In the genomic region with DNA sequence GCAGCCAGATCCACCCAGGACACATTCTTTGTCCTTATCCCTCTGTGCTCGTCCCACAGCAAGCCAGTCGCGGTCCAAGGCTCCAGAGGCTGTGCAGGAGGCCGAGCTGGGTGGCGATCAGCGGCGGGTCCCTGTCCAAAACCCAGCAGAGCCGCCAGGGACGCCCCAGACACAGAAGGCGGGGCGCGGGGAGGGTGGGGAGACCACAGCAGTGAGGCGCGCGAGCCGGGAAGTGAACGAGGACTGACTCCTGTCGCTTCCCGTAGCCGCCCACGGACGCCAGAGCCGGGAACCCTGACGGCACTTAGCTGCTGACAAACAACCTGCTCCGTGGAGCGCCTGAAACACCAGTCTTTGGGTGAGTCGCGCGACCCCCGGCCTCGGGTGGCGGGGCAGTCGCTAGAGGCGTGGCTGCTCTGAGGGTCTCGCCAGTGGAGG, we compare ENCODE assay signal across 8 cellular contexts. TPM values are rescaled to one million over a fixed set of nuclear protein-coding genes. Genes with fewer than 3 reads are reported as not detected.
DNase-seq lines count a peak whose midpoint lies in the region; ATAC-seq and TF ChIP-seq lines count a peak whose summit lies in the region.

A gene (plus strand): TSS at position 279 of the 438 bp plus-strand sequence. CDS start 2,089 bp downstream, outside the sequence.

- H3K27ac Mint-ChIP-seq in CD4-positive, alpha-beta memory T cell = peak within 1 kb of the TSS; percentile 91 to 99 (median 99)
- peak within 1 kb of the TSS; percentile 17 for H3K27ac Mint-ChIP-seq in nephron progenitor cell
- H3K27ac Mint-ChIP-seq in stimulated activated naive CD8-positive, alpha-beta T cell treated with anti-CD3 and anti-CD28 coated beads, Interleukin-15, Interleukin-2, amounts not matched to agents 100 ng/mL and 50 ng/mL, for 24 hours = peak within 1 kb of the TSS; percentile 98

- peaks cover 22% of the 10 kb centered on the region for H3K4me1 ChIP-seq in CD4-positive, alpha-beta memory T cell (ENCODE audit: insufficient read depth, low read length)

- CTCF ChIA-PET in CD4-positive, alpha-beta memory T cell (lab: Charles Lee; ENCODE audit: partially characterized antibody) = interaction anchor here (1.2 kb wide), 1 partner anchor 10 kb away, joined by 3 read pairs; no protein-coding TSS in a partner anchor

- POLR2A ChIA-PET in CD4-positive, alpha-beta memory T cell (lab: Charles Lee; ENCODE audit: partially characterized antibody) = interaction anchor here (1.0 to 12.9 kb wide), 8 partner anchors 6 to 1019 kb away, joined by 3 to 82 read pairs (median 7); a partner anchor contains a TSS

- intact Hi-C loops in CD4-positive, alpha-beta memory T cell (cut with micrococcal nuclease) = loop anchor here (2.0 to 5.0 kb wide), 3 partner anchors 81 to 274 kb away; a partner anchor contains a TSS

- H3K27me3 ChIP-seq in CD4-positive, alpha-beta memory T cell (ENCODE audit: insufficient read depth, low read length) = no peaks in the 10 kb centered on the region
- no peaks in the 10 kb centered on the region for H3K27me3 ChIP-seq in HL-60 (ENCODE audit: insufficient read depth, poor library complexity, severe bottlenecking)

- peak within 1 kb of the TSS; percentile 94 to 100 (median 99) for H3K4me3 Mint-ChIP-seq in CD4-positive, alpha-beta memory T cell
- peak within 1 kb of the TSS; percentile 89 for H3K4me3 Mint-ChIP-seq in nephron progenitor cell
- peak within 1 kb of the TSS; percentile 94 for H3K4me3 Mint-ChIP-seq in stimulated activated naive CD8-positive, alpha-beta T cell treated with anti-CD3 and anti-CD28 coated beads, Interleukin-15, Interleukin-2, amounts not matched to agents 100 ng/mL and 50 ng/mL, for 24 hours

- no peak for TF ChIP-seq CTCF in HL-60 (IDR thresholded peaks at IDR 0.05; ENCODE audit: insufficient read depth, low read length)
- TF ChIP-seq CTCF in fibroblast of the aortic adventitia (IDR thresholded peaks at IDR 0.05; ENCODE audit: insufficient read depth, low read length) = no peak
- no peak for TF ChIP-seq CTCF in nephron progenitor cell (IDR thresholded peaks at IDR 0.05)

- ATAC-seq in GM19463 (IDR thresholded peaks at IDR 0.05; ENCODE audit: unreplicated experiment) = peak; percentile 69

- no peaks in the 10 kb centered on the region for H3K27me3 Mint-ChIP-seq in CD4-positive, alpha-beta memory T cell
- no peaks in the 10 kb centered on the region for H3K27me3 Mint-ChIP-seq in nephron progenitor cell (ENCODE audit: low read depth, poor library complexity)
- no peaks in the 10 kb centered on the region for H3K27me3 Mint-ChIP-seq in stimulated activated naive CD8-positive, alpha-beta T cell treated with anti-CD3 and anti-CD28 coated beads, Interleukin-15, Interleukin-2, amounts not matched to agents 100 ng/mL and 50 ng/mL, for 24 hours

- H3K4me1 Mint-ChIP-seq in CD4-positive, alpha-beta memory T cell = peaks cover 19 to 63% (median 35%) of the 10 kb centered on the region in 4 donors
- H3K4me1 Mint-ChIP-seq in nephron progenitor cell = peaks cover 32% of the 10 kb centered on the region
- peaks cover 23% of the 10 kb centered on the region for H3K4me1 Mint-ChIP-seq in stimulated activated naive CD8-positive, alpha-beta T cell treated with anti-CD3 and anti-CD28 coated beads, Interleukin-15, Interleukin-2, amounts not matched to agents 100 ng/mL and 50 ng/mL, for 24 hours (ENCODE audit: low read depth)

- peak within 1 kb of the TSS; percentile 94 for H3K27ac ChIP-seq in CD4-positive, alpha-beta memory T cell (ENCODE audit: low read depth, low read length)
- H3K27ac ChIP-seq in HL-60 (replicated peaks) = peak within 1 kb of the TSS; percentile 73

- H3K36me3 Mint-ChIP-seq in CD4-positive, alpha-beta memory T cell = peaks cover 19 to 27% of the 10 kb centered on the region in 2 donors
- H3K36me3 Mint-ChIP-seq in nephron progenitor cell (ENCODE audit: low read depth) = peaks cover 15% of the 10 kb centered on the region
- peaks cover 27% of the 10 kb centered on the region for H3K36me3 Mint-ChIP-seq in stimulated activated naive CD8-positive, alpha-beta T cell treated with anti-CD3 and anti-CD28 coated beads, Interleukin-15, Interleukin-2, amounts not matched to agents 100 ng/mL and 50 ng/mL, for 24 hours (ENCODE audit: low read depth)

- peak; percentile 80 to 88 (median 84) for DNase-seq in CD4-positive, alpha-beta memory T cell
- DNase-seq in HL-60 (ENCODE audit: low read depth in 1 of 2, low spot score in 1 of 2) (peak; percentile 77 to 87), RPMI8226 (peak; percentile 52), fibroblast of the aortic adventitia (ENCODE audit: low read depth) (peak; percentile 75), nephron progenitor cell (peak; percentile 75)
- DNase-seq in activated T-helper 9 cell treated with anti-CD3 and anti-CD28 coated beads, Interleukin-2, amount 50 U/mL, for 16 hours (ENCODE audit: low read depth) = peak; percentile 81

- H3K9me3 ChIP-seq in CD4-positive, alpha-beta memory T cell (ENCODE audit: control insufficient read depth in 1 of 2, low read length in 2 of 2) = no peaks in the 10 kb centered on the region

- H3K9me3 Mint-ChIP-seq in CD4-positive, alpha-beta memory T cell = no peaks in the 10 kb centered on the region
- H3K9me3 Mint-ChIP-seq in nephron progenitor cell = no peaks in the 10 kb centered on the region
- H3K9me3 Mint-ChIP-seq in stimulated activated naive CD8-positive, alpha-beta T cell treated with anti-CD3 and anti-CD28 coated beads, Interleukin-15, Interleukin-2, amounts not matched to agents 100 ng/mL and 50 ng/mL, for 24 hours = no peaks in the 10 kb centered on the region

- peaks cover 17% of the 10 kb centered on the region for H3K36me3 ChIP-seq in CD4-positive, alpha-beta memory T cell (ENCODE audit: insufficient read depth, low read length)

- H3K4me3 ChIP-seq in CD4-positive, alpha-beta memory T cell (ENCODE audit: low read length in 2 of 2) = peak within 1 kb of the TSS; percentile 87 to 96
- H3K4me3 ChIP-seq in HL-60 (replicated peaks; ENCODE audit: insufficient read depth, low read length) (peak within 1 kb of the TSS; percentile 100), fibroblast of the aortic adventitia (ENCODE audit: low read depth, low read length) (peak within 1 kb of the TSS; percentile 97)

RNA-seq across cellular contexts. Expression of the gene that starts here (rescaled TPM):
- 100 to 1,000 TPM; 193 to 196 TPM for total RNA-seq in CD4-positive, alpha-beta memory T cell
- polyA plus RNA-seq in CD4-positive, alpha-beta memory T cell = 10 to 100 TPM; 46.8 to 66.4 TPM
- total RNA-seq in fibroblast of the aortic adventitia (ENCODE audit: low replicate concordance) = 58.4 and 64.8 TPM in 2 replicates

Comparison
In these comparisons a context has a peak if more than half of its experiments do, and no peak if none do; other contexts are left out.
1. Peak in every context shown above with its lines: DNase-seq, ATAC-seq, H3K4me3 ChIP-seq and H3K27ac ChIP-seq.
2. H3K27ac Mint-ChIP-seq: peak in every context shown above with its lines; median percentile 99 in CD4-positive, alpha-beta memory T cell; 98 in stimulated activated naive CD8-positive, alpha-beta T cell treated with anti-CD3 and anti-CD28 coated beads, Interleukin-15, Interleukin-2, amounts not matched to agents 100 ng/mL and 50 ng/mL, for 24 hours; 17 in nephron progenitor cell.